ENCODE assay signal across 10 cellular contexts in the genomic region with DNA sequence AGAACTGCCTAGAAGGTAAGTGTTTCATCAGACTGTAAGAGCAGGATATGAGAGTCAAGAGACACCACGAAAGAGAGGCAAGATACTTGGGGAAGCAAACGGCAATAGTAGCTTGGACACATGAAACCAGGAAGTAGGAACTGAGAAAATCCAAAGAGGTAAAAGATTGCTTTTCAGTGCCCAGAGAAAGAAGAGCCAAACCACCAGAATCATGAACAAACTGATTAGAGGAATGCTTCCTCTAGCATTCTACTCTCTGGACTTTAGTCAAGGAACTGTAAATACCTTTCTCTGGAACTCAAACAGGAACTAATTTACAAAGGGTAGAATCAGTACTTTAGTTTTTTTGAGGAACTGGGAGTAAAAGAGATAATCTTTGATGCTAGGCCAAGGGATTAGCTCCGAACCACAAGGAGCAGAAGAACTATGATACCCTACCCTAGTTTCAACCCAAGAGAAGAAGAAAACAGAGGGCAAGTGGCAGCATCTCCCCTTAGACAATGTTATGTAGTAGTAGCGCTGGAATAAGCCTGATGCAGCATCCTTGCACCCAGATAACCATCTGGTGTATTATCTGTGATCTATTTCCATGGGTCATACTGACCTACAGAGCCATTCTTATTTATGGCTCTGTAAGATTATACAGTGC. TPM values are rescaled to one million over a fixed set of nuclear protein-coding genes. Genes with fewer than 3 reads are reported as not detected.
DNase-seq lines count a peak whose midpoint lies in the region; ATAC-seq and TF ChIP-seq lines count a peak whose summit lies in the region.
"Had no signal": no experiment of that assay in that cellular context is flagged by ENCODE, and none has a peak within 500 bp of the region (broad histone marks: within the 10 kb centered on the region; RNA-seq: fewer than 3 reads in every experiment).

No MANE protein-coding gene starts in this region.

- peaks cover 42% of the 10 kb centered on the region for H3K79me2 ChIP-seq in mammary epithelial cell (ENCODE audit: insufficient read depth, low read length)

- in situ Hi-C loops in mammary epithelial cell (cut with MboI; ENCODE audit: low sequenced_read_pairs in 2 of 2) = no loop called here

- WGBS in mammary epithelial cell (ENCODE audit: low coverage, missing lambda C conversion rate) = 23% methylated on average over 4 of the region's 4 CpGs

- dilution Hi-C loops in mammary epithelial cell (cut with HindIII; ENCODE audit: low sequenced_read_pairs) = no loop called here

- CTCF ChIA-PET in mammary epithelial cell (lab: Charles Lee; ENCODE audit: low non-redundant PET) = no interaction called here

- H3K4me2 ChIP-seq in mammary epithelial cell (ENCODE audit: insufficient read depth, low read depth, low read length) = peak overlapping the region; percentile 2
- H3K4me2 ChIP-seq: BLaER1 had no signal

- ATAC-seq in Right ventricle myocardium superior (ENCODE audit: poor library complexity) = no peak
- peak; percentile 49 for ATAC-seq in HG03565 (IDR thresholded peaks at IDR 0.05; ENCODE audit: unreplicated experiment)

- H3K9ac ChIP-seq in mammary epithelial cell (ENCODE audit: insufficient read depth, low read length) = no peak overlapping the region
- H3K9ac ChIP-seq: BLaER1 had no signal

- H3K27ac ChIP-seq in cardiac muscle cell = peak overlapping the region; percentile 41
- no peak overlapping the region for H3K27ac ChIP-seq in mammary epithelial cell (ENCODE audit: insufficient read depth, low read depth, low read length)
- H3K27ac ChIP-seq: BLaER1 had no signal

- peak overlapping the region; percentile 1 for H2AFZ ChIP-seq in mammary epithelial cell (ENCODE audit: low read depth, low read length)

- H3K27me3 ChIP-seq in cardiac muscle cell (no peaks in the 10 kb centered on the region), mammary epithelial cell (ENCODE audit: insufficient read depth, low read length) (no peaks in the 10 kb centered on the region)
- H3K27me3 ChIP-seq: BLaER1 had no signal

- no peaks in the 10 kb centered on the region for H3K9me3 ChIP-seq in cardiac muscle cell (ENCODE audit: low read depth)
- no peaks in the 10 kb centered on the region for H3K9me3 ChIP-seq in mammary epithelial cell (replicated peaks; ENCODE audit: insufficient read depth, low read length)
- H3K9me3 ChIP-seq: BLaER1 had no signal

- H3K36me3 ChIP-seq in cardiac muscle cell (peaks cover 19% of the 10 kb centered on the region), mammary epithelial cell (ENCODE audit: insufficient read depth, low read length) (no peaks in the 10 kb centered on the region)

- DNase-seq in cardiac muscle cell (ENCODE audit: low read depth in 1 of 2, low spot score in 1 of 2) = peak in 1 of 2 donors; percentile 30
- no peak for DNase-seq in Right ventricle myocardium superior
- DNase-seq in mammary epithelial cell = no peak
- DNase-seq in HUDEP-2 (lab: John Stamatoyannopoulos, UW; ENCODE audit: unreplicated experiment in 76 of 76) = no peak
- no peak for DNase-seq in cerebellar nuclear complex (lab: John Stamatoyannopoulos, UW)
- no peak for DNase-seq in NK-92 (lab: John Stamatoyannopoulos, UW; ENCODE audit: unreplicated experiment)
- DNase-seq in stimulated activated CD4-positive, alpha-beta T cell treated with anti-CD3 and anti-CD28 coated beads, Interleukin-12 subunit alpha, Interleukin-12 subunit beta, amount 100 ng/mL, for 4 hours = no peak

- peaks cover 6% of the 10 kb centered on the region for H3K4me1 ChIP-seq in cardiac muscle cell (ENCODE audit: low read depth)
- H3K4me1 ChIP-seq in mammary epithelial cell (ENCODE audit: insufficient read depth, low read length) = no peaks in the 10 kb centered on the region

- BruUV-seq in mammary epithelial cell (replicated peaks; lab: Mats Ljungman, UMichigan) = no TSS peak

- no peak overlapping the region for H3K4me3 ChIP-seq in cardiac muscle cell
- no peak overlapping the region for H3K4me3 ChIP-seq in mammary epithelial cell (replicated peaks in 1 of 3; ENCODE audit: insufficient read depth in 1 of 3, low read depth in 2 of 3, low read length in 3 of 3)
- H3K4me3 ChIP-seq: BLaER1 had no signal

- H4K20me1 ChIP-seq in mammary epithelial cell (ENCODE audit: insufficient read depth, low read length) = no peaks in the 10 kb centered on the region

- TF ChIP-seq CTCF in cardiac muscle cell (IDR thresholded peaks at IDR 0.05; ENCODE audit: low read depth, low read length) (no peak), mammary epithelial cell (conservative IDR thresholded peaks at IDR 0.05 in 1 of 2, IDR thresholded peaks at IDR 0.05 in 1 of 2; ENCODE audit: extremely low read depth in 1 of 2, insufficient read depth in 1 of 2, low read depth in 1 of 2, low read length in 2 of 2) (no peak)

- intact Hi-C loops in Right ventricle myocardium superior (cut with DNase I) (no loop called here), mammary epithelial cell (cut with micrococcal nuclease) (no loop called here)

RNA-seq across cellular contexts. Expression of a gene that starts 41.3 kb away (rescaled TPM):
- total RNA-seq in cardiac muscle cell = not detected in 2 replicates
- polyA plus RNA-seq in cardiac muscle cell = not detected in 2 replicates
- not detected for total RNA-seq in Right ventricle myocardium superior
- not detected for total RNA-seq in mammary epithelial cell
- polyA plus RNA-seq in mammary epithelial cell = not detected
- polyA minus RNA-seq in mammary epithelial cell = not detected
- polyA plus RNA-seq: keratinocyte had no signal

RNA-seq across cellular contexts. Expression of a gene that starts 47.2 kb away (rescaled TPM):
- total RNA-seq in cardiac muscle cell (7.6 and 16.4 TPM in 2 replicates), Right ventricle myocardium superior (8.8 TPM), mammary epithelial cell (10 to 100 TPM; 50.8 to 65.0 TPM)
- polyA plus RNA-seq in cardiac muscle cell (8.3 and 10.8 TPM in 2 replicates), mammary epithelial cell (18.8 TPM)
- 65.2 TPM for polyA minus RNA-seq in mammary epithelial cell

RNA-seq across cellular contexts. Expression of a gene that starts 48.3 kb away (rescaled TPM):
- 23.9 and 29.8 TPM in 2 replicates for total RNA-seq in cardiac muscle cell
- polyA plus RNA-seq in cardiac muscle cell = 26.2 and 28.4 TPM in 2 replicates
- 8.6 TPM for total RNA-seq in Right ventricle myocardium superior
- 10 to 100 TPM; 15.5 to 17.8 TPM for total RNA-seq in mammary epithelial cell
- 8.9 TPM for polyA plus RNA-seq in mammary epithelial cell
- 4.7 TPM for polyA minus RNA-seq in mammary epithelial cell
